ENCODE assay signal across 8 cellular contexts in the genomic region with DNA sequence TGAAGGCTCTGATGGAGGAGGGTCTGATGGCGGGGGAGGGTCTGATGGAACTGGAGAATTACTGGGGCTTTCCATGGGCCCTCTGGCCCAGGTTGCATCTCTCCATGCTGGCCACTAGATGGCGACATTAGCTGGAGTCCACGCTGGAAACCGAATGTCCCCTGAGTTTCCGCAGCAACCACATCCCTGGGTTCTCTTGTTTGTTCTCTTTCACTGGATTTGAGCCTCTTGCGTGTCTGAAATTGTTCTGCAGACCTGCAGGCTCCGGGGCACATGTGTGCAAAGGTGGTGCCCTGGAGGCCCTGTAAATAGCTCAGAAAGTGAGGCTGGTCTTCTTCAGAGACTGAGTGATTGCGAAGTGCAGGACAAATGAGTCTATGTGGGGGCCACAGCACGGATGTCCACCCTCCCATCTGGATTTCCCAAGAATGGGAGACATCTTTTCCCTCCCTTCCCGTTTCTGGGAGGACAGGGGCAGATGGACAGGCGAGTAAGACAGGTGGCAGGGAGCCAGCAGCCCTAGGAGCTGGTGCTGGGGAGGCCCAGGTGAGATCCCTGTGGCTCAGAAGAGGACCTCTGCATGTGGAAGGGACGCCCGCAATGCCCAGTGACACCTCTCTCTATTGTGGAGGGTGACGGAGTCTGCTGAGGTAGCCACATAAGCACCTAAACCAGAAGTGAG.
DNase-seq lines count a peak whose midpoint lies in the region; ATAC-seq, FAIRE-seq and TF ChIP-seq lines count a peak whose summit lies in the region.

No MANE protein-coding gene starts in this region.

- TF ChIP-seq CTCF in 22Rv1 (IDR thresholded peaks at IDR 0.05) (peak; percentile 75), GM13977 (IDR thresholded peaks at IDR 0.05; ENCODE audit: extremely low read depth, insufficient read depth, missing control alignments) (peak; percentile 95), activated B cell treated with CpG ODN at 0.5 μM for 24 hours (IDR thresholded peaks at IDR 0.05) (no peak), cardiac fibroblast (IDR thresholded peaks at IDR 0.05; ENCODE audit: low read depth, low read length) (peak; percentile 91)

- peaks cover 7% of the 10 kb centered on the region for H3K4me1 Mint-ChIP-seq in activated B cell treated with CpG ODN at 0.5 μM for 24 hours

- H3K27me3 Mint-ChIP-seq in activated B cell treated with CpG ODN at 0.5 μM for 24 hours = no peaks in the 10 kb centered on the region

- H3K27ac ChIP-seq in 22Rv1 = no peak overlapping the region

- no peaks in the 10 kb centered on the region for H3K36me3 Mint-ChIP-seq in activated B cell treated with CpG ODN at 0.5 μM for 24 hours (ENCODE audit: low read depth)

- POLR2A ChIA-PET in activated B cell treated with CpG ODN at 0.5 μM for 24 hours (lab: Charles Lee) = interaction anchor here (0.8 kb wide), 1 partner anchor 113 kb away, joined by 3 read pairs; no protein-coding TSS in a partner anchor

- DNase-seq in GM13977 (ENCODE audit: low spot score) (peak; percentile 94), NCI-H2171 treated with DMSO at 0.1 percent for 48 hours (lab: John Stamatoyannopoulos, UW) (peak; percentile 74), activated B cell treated with CpG ODN at 0.5 μM for 24 hours (peak; percentile 36), cardiac fibroblast (ENCODE audit: low read depth in 2 of 2) (peak; percentile 69 to 74)
- DNase-seq in stimulated activated CD4-positive, alpha-beta T cell treated with anti-CD3 and anti-CD28 coated beads, Interleukin-15, amount 100 ng/mL, for 48 hours (ENCODE audit: low read depth in 2 of 2) = peak; percentile 27 to 47

- no peak overlapping the region for H3K4me3 Mint-ChIP-seq in activated B cell treated with CpG ODN at 0.5 μM for 24 hours

- in situ Hi-C loops in GM13977 (cut with MboI; ENCODE audit: low pct_unique_long_range_greater_than_20kb, low sequenced_read_pairs, unreplicated experiment) = no loop called here

- H3K27ac Mint-ChIP-seq in activated B cell treated with CpG ODN at 0.5 μM for 24 hours = no peak overlapping the region

- peak; percentile 86 for ATAC-seq in activated B cell treated with CpG ODN at 0.5 μM for 24 hours (ENCODE audit: low read depth)
- ATAC-seq in GM19324 (IDR thresholded peaks at IDR 0.05; ENCODE audit: low FRiP score, unreplicated experiment) = no peak

- H3K9me3 Mint-ChIP-seq in activated B cell treated with CpG ODN at 0.5 μM for 24 hours = no peaks in the 10 kb centered on the region

- H3K4me3 ChIP-seq in cardiac fibroblast (replicated peaks in 1 of 2; ENCODE audit: low read depth in 2 of 2, low read length in 2 of 2) = no peak overlapping the region

- CTCF ChIA-PET in activated B cell treated with CpG ODN at 0.5 μM for 24 hours (lab: Charles Lee) = interaction anchor here (0.6 to 2.5 kb wide), 24 partner anchors 13 to 448 kb away, joined by 3 to 103 read pairs (median 4); no protein-coding TSS in a partner anchor

- intact Hi-C loops in activated B cell treated with CpG ODN at 0.5 μM for 24 hours (cut with micrococcal nuclease) = loop anchor here (1.0 to 5.0 kb wide), 7 partner anchors 42 to 672 kb away; no protein-coding TSS in a partner anchor

- peak; percentile 62 for FAIRE-seq in islet of Langerhans (lab: Jason Lieb, UNC)

Comparison
In these comparisons a context has a peak if more than half of its experiments do, and no peak if none do; other contexts are left out.
1. DNase-seq: peak in every context shown above with its lines; median percentile 94 in GM13977; 74 in NCI-H2171 treated with DMSO at 0.1 percent for 48 hours; 72 in cardiac fibroblast; 37 in stimulated activated CD4-positive, alpha-beta T cell treated with anti-CD3 and anti-CD28 coated beads, Interleukin-15, amount 100 ng/mL, for 48 hours; 36 in activated B cell treated with CpG ODN at 0.5 μM for 24 hours.